11 cellular contexts compared by ENCODE assay signal in genomic region chr1:31102501-31102950, GRCh38. TPM values are rescaled to one million over a fixed set of nuclear protein-coding genes. Genes with fewer than 3 reads are reported as not detected.
A peak's percentile ranks its signal among the peaks of the same experiment; 100 is the strongest.
DNase-seq lines count a peak whose midpoint lies in the region; ATAC-seq and TF ChIP-seq lines count a peak whose summit lies in the region.
"Had no signal": no experiment of that assay in that cellular context is flagged by ENCODE, and none has a peak within 500 bp of the region (broad histone marks: within the 10 kb centered on the region; RNA-seq: fewer than 3 reads in every experiment).

No MANE protein-coding gene starts in this region.

- peaks cover 24% of the 10 kb centered on the region for H3F3A ChIP-seq in PC-9 (ENCODE audit: insufficient read depth, low read depth)

- no peak for ATAC-seq in GM21576 (IDR thresholded peaks at IDR 0.05; ENCODE audit: unreplicated experiment)
- ATAC-seq: stimulated activated naive CD8-positive, alpha-beta T cell treated with anti-CD3 and anti-CD28 coated beads, Interleukin-15, Interleukin-2, amounts not matched to agents 100 U/mL and 50 U/mL, for 24 hours had no signal

- H3K36me3 ChIP-seq in PC-9 (ENCODE audit: low read depth) (no peaks in the 10 kb centered on the region), fibroblast of lung (ENCODE audit: control insufficient read depth, insufficient read depth, low read length) (no peaks in the 10 kb centered on the region), A673 (ENCODE audit: insufficient read depth, low read length, poor library complexity, severe bottlenecking) (no peaks in the 10 kb centered on the region)

- no peaks in the 10 kb centered on the region for H3K9me3 Mint-ChIP-seq in osteocyte (ENCODE audit: unreplicated experiment)

- DNase-seq in Daoy (ENCODE audit: low read depth), result peak; percentile 35
- DNase-seq in PC-9, result peak; percentile 26 to 75
- peak; percentile 65 to 75 for DNase-seq in fibroblast of lung (ENCODE audit: low read depth in 2 of 2)
- DNase-seq in osteocyte (ENCODE audit: extremely low spot score, unreplicated experiment), result no peak
- no peak for DNase-seq in GF-D8 (lab: John Stamatoyannopoulos, UW)
- no peak for DNase-seq in A673 (ENCODE audit: low spot score)
- no peak for DNase-seq in NCI-H1105 treated with DMSO at 0.1 percent for 48 hours (lab: John Stamatoyannopoulos, UW)
- DNase-seq: activated naive CD4-positive, alpha-beta T cell; stimulated activated naive CD8-positive, alpha-beta T cell treated with anti-CD3 and anti-CD28 coated beads, Interleukin-15, Interleukin-2, amounts not matched to agents 100 U/mL and 50 U/mL, for 24 hours had no signal

- H3K4me1 ChIP-seq in PC-9 (replicated peaks; ENCODE audit: insufficient read depth), result peaks cover 23% of the 10 kb centered on the region
- no peaks in the 10 kb centered on the region for H3K4me1 ChIP-seq in fibroblast of lung (ENCODE audit: control insufficient read depth, extremely low read depth, insufficient read depth, low read length)
- no peaks in the 10 kb centered on the region for H3K4me1 ChIP-seq in A673 (ENCODE audit: insufficient read depth, low read length, poor library complexity, severe bottlenecking)

- no peaks in the 10 kb centered on the region for H3K9me2 ChIP-seq in PC-9 (ENCODE audit: insufficient read depth)

- no peak for TF ChIP-seq CTCF in PC-9 (conservative IDR thresholded peaks at IDR 0.05)
- TF ChIP-seq CTCF in fibroblast of lung (conservative IDR thresholded peaks at IDR 0.05 in 1 of 2, IDR thresholded peaks at IDR 0.05 in 1 of 2; ENCODE audit: low read depth in 1 of 2, low read length in 2 of 2), result no peak
- no peak for TF ChIP-seq CTCF in osteocyte (IDR thresholded peaks at IDR 0.05)
- no peak for TF ChIP-seq CTCF in A673 (conservative IDR thresholded peaks at IDR 0.05; ENCODE audit: low read depth, low read length)

- CTCF ChIA-PET in PC-9 (lab: Charles Lee) (interaction anchor here (0.6 to 1.0 kb wide), 2 partner anchors 39 to 196 kb away, joined by 3 to 6 read pairs; no protein-coding TSS in a partner anchor), A673 (lab: Charles Lee) (no interaction called here)

- H3K36me3 Mint-ChIP-seq in osteocyte (ENCODE audit: unreplicated experiment), result no peaks in the 10 kb centered on the region

- H3K4me3 Mint-ChIP-seq in osteocyte (ENCODE audit: unreplicated experiment), result no peak overlapping the region

- no peak overlapping the region for H2AFZ ChIP-seq in PC-9
- peak overlapping the region; percentile 50 for H2AFZ ChIP-seq in fibroblast of lung (ENCODE audit: low read length)

- POLR2A ChIA-PET in PC-9 (lab: Charles Lee; ENCODE audit: unreplicated experiment), result interaction anchor here (0.6 kb wide), 1 partner anchor 9 kb away, joined by 3 read pairs; no protein-coding TSS in a partner anchor
- POLR2A ChIA-PET in A673 (lab: Charles Lee; ENCODE audit: low non-redundant PET), result no interaction called here

- no peaks in the 10 kb centered on the region for H3K9me3 ChIP-seq in PC-9 (ENCODE audit: insufficient read depth, low read depth)
- no peaks in the 10 kb centered on the region for H3K9me3 ChIP-seq in fibroblast of lung (ENCODE audit: control insufficient read depth, insufficient read depth, low read depth, low read length)
- no peaks in the 10 kb centered on the region for H3K9me3 ChIP-seq in A673 (ENCODE audit: low read depth, low read length, poor library complexity, severe bottlenecking)

- H3K27me3 Mint-ChIP-seq in osteocyte (ENCODE audit: unreplicated experiment), result no peaks in the 10 kb centered on the region
- H3K27me3 Mint-ChIP-seq: progenitor cell of endocrine pancreas had no signal

- H3K79me2 ChIP-seq in PC-9 (ENCODE audit: low read depth), result no peaks in the 10 kb centered on the region
- H3K79me2 ChIP-seq in fibroblast of lung (ENCODE audit: control insufficient read depth, insufficient read depth, low read length), result no peaks in the 10 kb centered on the region

- H3K4me2 ChIP-seq in PC-9 (peak overlapping the region; percentile 63), fibroblast of lung (ENCODE audit: extremely low read depth, insufficient read depth, low read length) (no peak overlapping the region)

- H3K27ac ChIP-seq in PC-9 (peak overlapping the region; percentile 70), fibroblast of lung (ENCODE audit: insufficient read depth, low read length) (no peak overlapping the region), A673 (ENCODE audit: low read depth, low read length, poor library complexity, severe bottlenecking) (no peak overlapping the region)

- no TSS peak for BruUV-seq in PC-9 (replicated peaks; lab: Mats Ljungman, UMichigan)
- BruUV-seq in A673 (replicated peaks; lab: Mats Ljungman, UMichigan), result no TSS peak

- H3K27ac Mint-ChIP-seq in osteocyte (ENCODE audit: unreplicated experiment), result peak overlapping the region; percentile 85
- H3K27ac Mint-ChIP-seq: progenitor cell of endocrine pancreas had no signal

- peak overlapping the region; percentile 13 for H3K9ac ChIP-seq in fibroblast of lung (ENCODE audit: insufficient read depth, low read length)

- intact Hi-C loops in PC-9 (cut with micrococcal nuclease; ENCODE audit: unreplicated experiment), result no loop called here
- intact Hi-C loops in A673 (cut with micrococcal nuclease; ENCODE audit: unreplicated experiment), result no loop called here

- H3K4me1 Mint-ChIP-seq in osteocyte (ENCODE audit: unreplicated experiment), result peaks cover 30% of the 10 kb centered on the region

- H3K27me3 ChIP-seq in PC-9 (ENCODE audit: insufficient read depth, low read depth), result no peaks in the 10 kb centered on the region
- H3K27me3 ChIP-seq in fibroblast of lung (ENCODE audit: control insufficient read depth, insufficient read depth, low read length), result no peaks in the 10 kb centered on the region
- no peaks in the 10 kb centered on the region for H3K27me3 ChIP-seq in A673 (replicated peaks; ENCODE audit: insufficient read depth, low read depth, low read length, poor library complexity)

- no peaks in the 10 kb centered on the region for H4K20me1 ChIP-seq in PC-9 (ENCODE audit: insufficient read depth)
- H4K20me1 ChIP-seq in fibroblast of lung (ENCODE audit: control insufficient read depth, extremely low read depth, insufficient read depth, low read length), result no peaks in the 10 kb centered on the region

- no peak overlapping the region for H3K4me3 ChIP-seq in PC-9
- no peak overlapping the region for H3K4me3 ChIP-seq in fibroblast of lung (replicated peaks in 1 of 4; ENCODE audit: control extremely low read depth in 1 of 4, insufficient read depth in 1 of 4, low read depth in 3 of 4, low read length in 4 of 4)
- no peak overlapping the region for H3K4me3 ChIP-seq in A673 (ENCODE audit: low read depth, low read length, poor library complexity, severe bottlenecking)

RNA-seq across cellular contexts. Expression of gene PUM1, which starts 37.0 kb away (rescaled TPM):
- 38.5 and 61.3 TPM in 2 replicates for total RNA-seq in Daoy (2014; rRNA removed; shearing (Covaris generic))
- total RNA-seq in PC-9 (2021) (99.2 and 117 TPM in 2 replicates), fibroblast of lung (55.2 and 59.3 TPM in 2 replicates), osteocyte (139 and 145 TPM in 2 replicates), A673 (2021) (135 and 138 TPM in 2 replicates)
- polyA plus RNA-seq in fibroblast of lung, result 70.5 and 83.1 TPM in 2 replicates
- polyA plus RNA-seq in fibroblast of lung (2012), result 37.4 and 52.3 TPM in 2 replicates
- 319 and 401 TPM in 2 replicates for polyA minus RNA-seq in fibroblast of lung (ENCODE audit: low replicate concordance)

Comparison
In these comparisons a context has a peak if more than half of its experiments do, and no peak if none do; other contexts are left out.
1. DNase-seq: peak in Daoy (single experiment), PC-9 (2 of 2) and fibroblast of lung (2 of 2); none in osteocyte (single experiment), GF-D8 (single experiment), A673 (single experiment) and NCI-H1105 treated with DMSO at 0.1 percent for 48 hours (single experiment).